ENCODE assay signal across 9 cellular contexts in genomic region chr2:54568876-54569298, GRCh38.
DNase-seq lines count a peak whose midpoint lies in the region; ATAC-seq and TF ChIP-seq lines count a peak whose summit lies in the region.
"Had no signal": no experiment of that assay in that cellular context is flagged by ENCODE, and none has a peak within 500 bp of the region (broad histone marks: within the 10 kb centered on the region; RNA-seq: fewer than 3 reads in every experiment).

No MANE protein-coding gene starts in this region.

- H3K4me3 Mint-ChIP-seq in activated CD4-positive, alpha-beta T cell treated with anti-CD3 and anti-CD28 coated beads, Interleukin-2, amount 10 ng/mL, durations not matched to agents 7 days and 5 days: peak overlapping the region; percentile 77
- H3K4me3 Mint-ChIP-seq in brain: peak overlapping the region in 2 of 5 experiments; percentile 4 to 5
- H3K4me3 Mint-ChIP-seq in stimulated activated naive CD8-positive, alpha-beta T cell treated with anti-CD3 and anti-CD28 coated beads, Interleukin-15, amount 100 ng/mL, for 72 hours: peak overlapping the region; percentile 76 to 84

- no peak for DNase-seq in activated CD4-positive, alpha-beta T cell treated with anti-CD3 and anti-CD28 coated beads, Interleukin-2, amount 10 ng/mL, durations not matched to agents 7 days and 5 days
- no peak for DNase-seq in activated CD4-positive, alpha-beta T cell treated with anti-CD3 and anti-CD28 coated beads for 4 hours
- no peak for DNase-seq in stimulated activated naive CD8-positive, alpha-beta T cell treated with anti-CD3 and anti-CD28 coated beads, Interleukin-15, amount 100 ng/mL, for 72 hours
- DNase-seq in sigmoid colon (no peak), midbrain (lab: John Stamatoyannopoulos, UW) (no peak)

- POLR2A ChIA-PET in activated CD4-positive, alpha-beta T cell treated with anti-CD3 and anti-CD28 coated beads, Interleukin-2, amount 10 ng/mL, durations not matched to agents 7 days and 5 days (lab: Charles Lee): interaction anchor here (1.3 kb wide), 1 partner anchor 10 kb away, joined by 7 read pairs; no protein-coding TSS in a partner anchor

- TF ChIP-seq POLR2A in sigmoid colon (IDR thresholded peaks at IDR 0.05): no peak

- no peak for TF ChIP-seq EP300 in sigmoid colon (IDR thresholded peaks at IDR 0.05)

- H3K27ac ChIP-seq in sigmoid colon: peak overlapping the region in 2 of 4 donors; percentile 23 to 48
- H3K27ac ChIP-seq: C4-2B had no signal

- no peaks in the 10 kb centered on the region for H3K9me3 Mint-ChIP-seq in activated CD4-positive, alpha-beta T cell treated with anti-CD3 and anti-CD28 coated beads, Interleukin-2, amount 10 ng/mL, durations not matched to agents 7 days and 5 days
- no peaks in the 10 kb centered on the region for H3K9me3 Mint-ChIP-seq in brain
- no peaks in the 10 kb centered on the region for H3K9me3 Mint-ChIP-seq in stimulated activated naive CD8-positive, alpha-beta T cell treated with anti-CD3 and anti-CD28 coated beads, Interleukin-15, amount 100 ng/mL, for 72 hours

- no peaks in the 10 kb centered on the region for H3K27me3 ChIP-seq in sigmoid colon

- no peaks in the 10 kb centered on the region for H3K9me3 ChIP-seq in sigmoid colon

- CTCF ChIA-PET in activated CD4-positive, alpha-beta T cell treated with anti-CD3 and anti-CD28 coated beads, Interleukin-2, amount 10 ng/mL, durations not matched to agents 7 days and 5 days (lab: Charles Lee): interaction anchor here (0.5 to 1.0 kb wide), 2 partner anchors 9 to 110 kb away, joined by 3 to 4 read pairs; no protein-coding TSS in a partner anchor

- 10 to 15% methylated on average over 5 of the region's 5 CpGs for WGBS in sigmoid colon, 2 donors

- peak overlapping the region; percentile 94 for H3K27ac Mint-ChIP-seq in activated CD4-positive, alpha-beta T cell treated with anti-CD3 and anti-CD28 coated beads, Interleukin-2, amount 10 ng/mL, durations not matched to agents 7 days and 5 days
- H3K27ac Mint-ChIP-seq in brain: peak overlapping the region in 3 of 5 experiments; percentile 33 to 90 (median 56)
- peak overlapping the region; percentile 43 to 91 for H3K27ac Mint-ChIP-seq in stimulated activated naive CD8-positive, alpha-beta T cell treated with anti-CD3 and anti-CD28 coated beads, Interleukin-15, amount 100 ng/mL, for 72 hours

- H3K27me3 Mint-ChIP-seq in activated CD4-positive, alpha-beta T cell treated with anti-CD3 and anti-CD28 coated beads, Interleukin-2, amount 10 ng/mL, durations not matched to agents 7 days and 5 days: no peaks in the 10 kb centered on the region
- peaks cover 4% of the 10 kb centered on the region for H3K27me3 Mint-ChIP-seq in brain
- H3K27me3 Mint-ChIP-seq in stimulated activated naive CD8-positive, alpha-beta T cell treated with anti-CD3 and anti-CD28 coated beads, Interleukin-15, amount 100 ng/mL, for 72 hours: no peaks in the 10 kb centered on the region

- intact Hi-C loops in sigmoid colon (cut with DNase I): no loop called here

- no peaks in the 10 kb centered on the region for H3K36me3 ChIP-seq in sigmoid colon

- peaks cover 0 to 55% (median 50%) of the 10 kb centered on the region in 4 donors for H3K4me1 ChIP-seq in sigmoid colon

- no peak for TF ChIP-seq CTCF in brain (conservative IDR thresholded peaks at IDR 0.05)
- TF ChIP-seq CTCF in sigmoid colon (IDR thresholded peaks at IDR 0.05): no peak

- H3K4me1 Mint-ChIP-seq in activated CD4-positive, alpha-beta T cell treated with anti-CD3 and anti-CD28 coated beads, Interleukin-2, amount 10 ng/mL, durations not matched to agents 7 days and 5 days: peaks cover 91% of the 10 kb centered on the region
- peaks cover 78% of the 10 kb centered on the region for H3K4me1 Mint-ChIP-seq in brain
- H3K4me1 Mint-ChIP-seq in stimulated activated naive CD8-positive, alpha-beta T cell treated with anti-CD3 and anti-CD28 coated beads, Interleukin-15, amount 100 ng/mL, for 72 hours: peaks cover 93% of the 10 kb centered on the region

- ATAC-seq in HG03135 (IDR thresholded peaks at IDR 0.05; ENCODE audit: unreplicated experiment) (peak; percentile 31), SK-N-SH treated with all-trans-retinoic acid at 6 μM for 48 hours (no peak)
- no peak for ATAC-seq in stimulated activated naive CD8-positive, alpha-beta T cell treated with anti-CD3 and anti-CD28 coated beads, Interleukin-15, amount 100 ng/mL, for 72 hours

- H3K4me3 ChIP-seq in sigmoid colon: no peak overlapping the region

- peaks cover 48% of the 10 kb centered on the region for H3K36me3 Mint-ChIP-seq in activated CD4-positive, alpha-beta T cell treated with anti-CD3 and anti-CD28 coated beads, Interleukin-2, amount 10 ng/mL, durations not matched to agents 7 days and 5 days (ENCODE audit: low read depth)
- peaks cover 8% of the 10 kb centered on the region for H3K36me3 Mint-ChIP-seq in brain

TF ChIP-seq in SK-N-SH treated with all-trans-retinoic acid at 6 μM for 48 hours, 23 proteins besides CTCF, POLR2A, EP300 and RAD21:
- TF ChIP-seq BACH2 (CRISPR knock-in tag; IDR thresholded peaks at IDR 0.05; ENCODE audit: borderline replicate concordance) (no peak), TSHZ2 (CRISPR knock-in tag; IDR thresholded peaks at IDR 0.05) (no peak), PPARA (CRISPR knock-in tag; IDR thresholded peaks at IDR 0.05; ENCODE audit: borderline replicate concordance) (no peak), CSDC2 (CRISPR knock-in tag; IDR thresholded peaks at IDR 0.05) (no peak)
